In genomic region chr6:11975353-11975977, GRCh38 we compare ENCODE assay signal across 8 cellular contexts. TPM values are rescaled to one million over a fixed set of nuclear protein-coding genes. Genes with fewer than 3 reads are reported as not detected.
DNase-seq lines count a peak whose midpoint lies in the region; ATAC-seq, FAIRE-seq and TF ChIP-seq lines count a peak whose summit lies in the region.

No MANE protein-coding gene starts in this region.

- peaks cover 1% of the 10 kb centered on the region for H3K9me3 Mint-ChIP-seq in activated naive CD8-positive, alpha-beta T cell treated with anti-CD3 and anti-CD28 coated beads for 36 hours

- no peak overlapping the region for H3K9ac ChIP-seq in mammary epithelial cell (ENCODE audit: insufficient read depth, low read length)

- H3K4me3 Mint-ChIP-seq in activated naive CD8-positive, alpha-beta T cell treated with anti-CD3 and anti-CD28 coated beads for 36 hours, result no peak overlapping the region

- no peaks in the 10 kb centered on the region for H4K20me1 ChIP-seq in mammary epithelial cell (ENCODE audit: insufficient read depth, low read length)

- intact Hi-C loops in mammary epithelial cell (cut with micrococcal nuclease), result no loop called here

- no peaks in the 10 kb centered on the region for H3K27me3 Mint-ChIP-seq in activated naive CD8-positive, alpha-beta T cell treated with anti-CD3 and anti-CD28 coated beads for 36 hours

- no peaks in the 10 kb centered on the region for H3K36me3 ChIP-seq in mammary epithelial cell (ENCODE audit: insufficient read depth, low read length)

- no peak overlapping the region for H3K4me3 ChIP-seq in mammary epithelial cell (replicated peaks in 1 of 3; ENCODE audit: insufficient read depth in 1 of 3, low read depth in 2 of 3, low read length in 3 of 3)

- 90% methylated on average over 14 of the region's 14 CpGs for WGBS in mammary epithelial cell (ENCODE audit: low coverage, missing lambda C conversion rate)

- peaks cover 31% of the 10 kb centered on the region for H3K4me1 Mint-ChIP-seq in activated naive CD8-positive, alpha-beta T cell treated with anti-CD3 and anti-CD28 coated beads for 36 hours

- FAIRE-seq in HTR-8/SVneo (lab: Jason Lieb, UNC), result no peak

- H3K36me3 Mint-ChIP-seq in activated naive CD8-positive, alpha-beta T cell treated with anti-CD3 and anti-CD28 coated beads for 36 hours, result peaks cover 3% of the 10 kb centered on the region

- in situ Hi-C loops in mammary epithelial cell (cut with MboI; ENCODE audit: low sequenced_read_pairs in 2 of 2), result no loop called here

- H3K4me2 ChIP-seq in mammary epithelial cell (ENCODE audit: insufficient read depth, low read depth, low read length), result no peak overlapping the region

- DNase-seq in GF-D8 (lab: John Stamatoyannopoulos, UW) (peak; percentile 81), mammary epithelial cell (no peak), HTR-8/SVneo (ENCODE audit: insufficient read length, low spot score) (no peak), AG20443 (ENCODE audit: low spot score) (no peak)
- peak; percentile 30 for DNase-seq in activated naive CD8-positive, alpha-beta T cell treated with anti-CD3 and anti-CD28 coated beads for 36 hours
- DNase-seq in stimulated activated CD8-positive, alpha-beta memory T cell treated with anti-CD3 and anti-CD28 coated beads, Interleukin-7, amount 100 ng/mL, for 4 hours (ENCODE audit: low read depth in 2 of 2), result peak; percentile 14 to 33

- H3K27me3 ChIP-seq in mammary epithelial cell (ENCODE audit: insufficient read depth, low read length), result no peaks in the 10 kb centered on the region

- no peaks in the 10 kb centered on the region for H3K79me2 ChIP-seq in mammary epithelial cell (ENCODE audit: insufficient read depth, low read length)

- H3K4me1 ChIP-seq in mammary epithelial cell (ENCODE audit: insufficient read depth, low read length), result no peaks in the 10 kb centered on the region

- dilution Hi-C loops in mammary epithelial cell (cut with HindIII; ENCODE audit: low sequenced_read_pairs), result no loop called here

- ATAC-seq in GM19467 (IDR thresholded peaks at IDR 0.05; ENCODE audit: unreplicated experiment) (peak; percentile 89), HG03521 (IDR thresholded peaks at IDR 0.05; ENCODE audit: unreplicated experiment) (peak; percentile 89)

- H2AFZ ChIP-seq in mammary epithelial cell (ENCODE audit: low read depth, low read length), result no peak overlapping the region

- H3K9me3 ChIP-seq in mammary epithelial cell (replicated peaks; ENCODE audit: insufficient read depth, low read length), result no peaks in the 10 kb centered on the region

- CTCF ChIA-PET in mammary epithelial cell (lab: Charles Lee; ENCODE audit: low non-redundant PET), result no interaction called here

- BruUV-seq in mammary epithelial cell (replicated peaks; lab: Mats Ljungman, UMichigan), result no TSS peak

- no peak overlapping the region for H3K27ac ChIP-seq in mammary epithelial cell (ENCODE audit: insufficient read depth, low read depth, low read length)

- TF ChIP-seq CTCF in mammary epithelial cell (conservative IDR thresholded peaks at IDR 0.05 in 1 of 2, IDR thresholded peaks at IDR 0.05 in 1 of 2; ENCODE audit: extremely low read depth in 1 of 2, insufficient read depth in 1 of 2, low read depth in 1 of 2, low read length in 2 of 2), result no peak

- peak overlapping the region; percentile 73 for H3K27ac Mint-ChIP-seq in activated naive CD8-positive, alpha-beta T cell treated with anti-CD3 and anti-CD28 coated beads for 36 hours

RNA-seq across cellular contexts. Expression of gene HIVEP1, which starts 36.6 kb away (rescaled TPM):
- 10 to 100 TPM; 33.9 to 41.9 TPM for total RNA-seq in activated naive CD8-positive, alpha-beta T cell treated with anti-CD3 and anti-CD28 coated beads for 36 hours
- total RNA-seq in mammary epithelial cell, result 10 to 100 TPM; 28.5 to 34.8 TPM
- 14.8 TPM for polyA plus RNA-seq in mammary epithelial cell
- polyA minus RNA-seq in mammary epithelial cell, result 31.6 TPM

Comparison
In these comparisons a context has a peak if more than half of its experiments do, and no peak if none do; other contexts are left out.
1. DNase-seq: peak in GF-D8 (single experiment), activated naive CD8-positive, alpha-beta T cell treated with anti-CD3 and anti-CD28 coated beads for 36 hours (single experiment) and stimulated activated CD8-positive, alpha-beta memory T cell treated with anti-CD3 and anti-CD28 coated beads, Interleukin-7, amount 100 ng/mL, for 4 hours (2 of 2); none in mammary epithelial cell (single experiment), HTR-8/SVneo (single experiment) and AG20443 (single experiment).